ENCODE assay signal across 12 cellular contexts in genomic region chr19:23002690-23003422, GRCh38. TPM values are rescaled to one million over a fixed set of nuclear protein-coding genes. Genes with fewer than 3 reads are reported as not detected.
DNase-seq lines count a peak whose midpoint lies in the region; ATAC-seq, FAIRE-seq and TF ChIP-seq lines count a peak whose summit lies in the region.
"Had no signal": no experiment of that assay in that cellular context is flagged by ENCODE, and none has a peak within 500 bp of the region (broad histone marks: within the 10 kb centered on the region; RNA-seq: fewer than 3 reads in every experiment).

ZNF728 (minus strand) TSS chr19:23003176; CDS start chr19:23003030, 146 bp downstream.

- peak; percentile 50 for DNase-seq in LNCaP clone FGC (ENCODE audit: low read depth)
- peak; percentile 22 for DNase-seq in colonic mucosa
- peak; percentile 44 for DNase-seq in lung (ENCODE audit: low spot score)
- no peak for DNase-seq in spleen
- no peak for DNase-seq in effector CD4-positive, alpha-beta T cell
- DNase-seq in activated T-cell treated with anti-CD3 and anti-CD28 coated beads for 4 hours = no peak
- DNase-seq in small intestine = no peak
- no peak for DNase-seq in NK-92 treated with Interleukin-12 subunit alpha and Interleukin-12 subunit beta, amount 100 ng/mL, for 24 hours (lab: John Stamatoyannopoulos, UW)
- DNase-seq: DMS53; effector CD8-positive, alpha-beta T cell; NCI-H526 treated with DMSO at 0.1 percent for 48 hours had no signal

- no peak for FAIRE-seq in small intestine (lab: Jason Lieb, UNC)

- no peaks in the 10 kb centered on the region for H3K4me1 ChIP-seq in colonic mucosa
- peaks cover 0 to 2% of the 10 kb centered on the region in 2 donors for H3K4me1 ChIP-seq in lung (ENCODE audit: control insufficient read depth in 2 of 2, insufficient read depth in 2 of 2, low read length in 2 of 2)
- no peaks in the 10 kb centered on the region for H3K4me1 ChIP-seq in spleen
- no peaks in the 10 kb centered on the region for H3K4me1 ChIP-seq in small intestine (ENCODE audit: control insufficient read depth in 2 of 2, insufficient read depth in 1 of 2, low read depth in 1 of 2, low read length in 1 of 2)

- H3K4me3 ChIP-seq in LNCaP clone FGC (ENCODE audit: low read depth, low read length) = peak within 1 kb of the TSS; percentile 55
- no peak within 1 kb of the TSS for H3K4me3 ChIP-seq in colonic mucosa
- peak within 1 kb of the TSS; percentile 18 for H3K4me3 ChIP-seq in lung
- H3K4me3 ChIP-seq in spleen = peak within 1 kb of the TSS; percentile 17 to 64 (median 35)
- H3K4me3 ChIP-seq in small intestine (ENCODE audit: low read depth in 1 of 2, low read length in 2 of 2) = no peak within 1 kb of the TSS

- H3K27ac ChIP-seq in colonic mucosa (no peak within 1 kb of the TSS), lung (ENCODE audit: low read depth in 1 of 2, low read length in 1 of 2) (peak within 1 kb of the TSS; percentile 45 to 73), spleen (peak within 1 kb of the TSS in 6 of 8 donors; percentile 38 to 65 (median 60)), small intestine (ENCODE audit: low read depth in 1 of 2, low read length in 1 of 2) (no peak within 1 kb of the TSS)

- no peak for ATAC-seq in lung (ENCODE audit: insufficient read depth, low FRiP score)
- ATAC-seq: HCT116 had no signal

- TF ChIP-seq POLR2A in spleen (IDR thresholded peaks at IDR 0.05) = no peak

- WGBS in lung, 2 donors = 12% methylated on average over 46 of the region's 46 CpGs
- 15 to 22% (median 17%) methylated on average over 23 to 46 of the region's 46 CpGs for WGBS in spleen, 5 donors
- WGBS in small intestine, 3 donors = 12 to 44% (median 32%) methylated on average over 43 to 46 of the region's 46 CpGs

- intact Hi-C loops in colonic mucosa (cut with DNase I) = no loop called here
- intact Hi-C loops in spleen (cut with DNase I; ENCODE audit: low total_unique reads) = no loop called here

- H3K9me3 ChIP-seq in colonic mucosa (no peaks in the 10 kb centered on the region), lung (ENCODE audit: control insufficient read depth in 2 of 2, insufficient read depth in 1 of 2, low read length in 1 of 2) (peaks cover 0 to 16% of the 10 kb centered on the region in 2 donors), spleen (peaks cover 1 to 100% (median 97%) of the 10 kb centered on the region in 8 donors), small intestine (ENCODE audit: control insufficient read depth, low read depth) (peaks cover 4% of the 10 kb centered on the region)

- no peak for TF ChIP-seq CTCF in LNCaP clone FGC (IDR thresholded peaks at IDR 0.05; ENCODE audit: control insufficient read depth, extremely low read depth, insufficient read depth)
- TF ChIP-seq CTCF in colonic mucosa (IDR thresholded peaks at IDR 0.05) = no peak
- no peak for TF ChIP-seq CTCF in lung (IDR thresholded peaks at IDR 0.05; ENCODE audit: control extremely low read depth, extremely low read depth)
- TF ChIP-seq CTCF in spleen (IDR thresholded peaks at IDR 0.05 in 8 of 11, conservative IDR thresholded peaks at IDR 0.05 in 3 of 11) = no peak

- H3K27me3 ChIP-seq in colonic mucosa (no peaks in the 10 kb centered on the region), lung (ENCODE audit: control insufficient read depth, insufficient read depth) (no peaks in the 10 kb centered on the region), spleen (replicated peaks in 1 of 7) (no peaks in the 10 kb centered on the region), small intestine (ENCODE audit: control insufficient read depth in 2 of 2, insufficient read depth in 2 of 2, low read length in 2 of 2) (no peaks in the 10 kb centered on the region)

- H3K36me3 ChIP-seq in colonic mucosa (no peaks in the 10 kb centered on the region), lung (ENCODE audit: control insufficient read depth in 2 of 2, insufficient read depth in 2 of 2, low read length in 2 of 2) (no peaks in the 10 kb centered on the region), spleen (no peaks in the 10 kb centered on the region), small intestine (ENCODE audit: control insufficient read depth in 2 of 2, insufficient read depth in 2 of 2, low read length in 2 of 2) (no peaks in the 10 kb centered on the region)

- no peak within 1 kb of the TSS for H3K9ac ChIP-seq in colonic mucosa (ENCODE audit: low read depth in 2 of 2, low read length in 2 of 2)

RNA-seq across cellular contexts. Expression of gene ZNF728, which starts in this region (rescaled TPM):
- total RNA-seq in colonic mucosa = under 1 TPM in 1 of 2 donors, not detected in 1; 0.45 TPM
- under 1 TPM in 1 of 2 donors, not detected in 1; 0.61 TPM for total RNA-seq in lung
- under 1 TPM in 1 of 2 donors, not detected in 1; 0.01 TPM for polyA plus RNA-seq in lung
- 1 to 10 TPM; 1.7 to 4.3 (median 2.7) TPM for total RNA-seq in spleen
- under 1 TPM in 1 of 3 donors, not detected in 2; 0.19 TPM for polyA plus RNA-seq in spleen
- under 1 TPM in 1 of 3 donors, not detected in 2; 0.12 TPM for polyA plus RNA-seq in small intestine

Comparison
In these comparisons a context has a peak if more than half of its experiments do, and no peak if none do; other contexts are left out.
1. Peak in DNase-seq in colonic mucosa; RNA of the gene not detected or under 1 TPM.
2. Peak in DNase-seq, H3K4me3 ChIP-seq and H3K27ac ChIP-seq in lung; RNA of the gene not detected or under 1 TPM.
3. H3K4me3 ChIP-seq: peak in LNCaP clone FGC (single experiment) and spleen (8 of 8); none in colonic mucosa (single experiment) and small intestine (0 of 2).
4. H3K27ac ChIP-seq: peak in spleen (6 of 8); none in colonic mucosa (single experiment) and small intestine (0 of 2).